Comparison of ENCODE assay signal across 8 cellular contexts in genomic region chr13:114234645-114235421, GRCh38. TPM values are rescaled to one million over a fixed set of nuclear protein-coding genes. Genes with fewer than 3 reads are reported as not detected.
DNase-seq lines count a peak whose midpoint lies in the region; ATAC-seq, FAIRE-seq and TF ChIP-seq lines count a peak whose summit lies in the region.

Gene CDC16, plus strand, starts transcription at chr13:114234897. Its CDS starts 188 bp downstream, at chr13:114235085.

- peak; percentile 81 for DNase-seq in GM18507 (ENCODE audit: extremely low spot score, insufficient read length, low read depth)
- DNase-seq in NCI-H1930 (lab: John Stamatoyannopoulos, UW) = peak; percentile 97 to 98
- DNase-seq in T-helper 9 cell = peak; percentile 59
- peak; percentile 72 for DNase-seq in astrocyte of the cerebellum (ENCODE audit: low read depth)
- peak; percentile 95 for DNase-seq in hepatocyte (ENCODE audit: low spot score)
- DNase-seq in retina = peak; percentile 85
- DNase-seq in cortex of kidney (lab: John Stamatoyannopoulos, UW) = no peak

- FAIRE-seq in GM18507 (lab: Jason Lieb, UNC) = peak; percentile 81

- peaks cover 10% of the 10 kb centered on the region for H4K20me1 ChIP-seq in hepatocyte (ENCODE audit: insufficient read depth, poor library complexity, severe bottlenecking)

- WGBS in hepatocyte (ENCODE audit: low lambda C conversion rate, missing lambda C conversion rate) = 5% methylated on average over 34 of the region's 76 CpGs

- peak within 1 kb of the TSS; percentile 90 for H3K4me2 ChIP-seq in hepatocyte

- no peaks in the 10 kb centered on the region for H3K9me3 ChIP-seq in hepatocyte (ENCODE audit: low read depth)

- H3K36me3 ChIP-seq in hepatocyte (replicated peaks; ENCODE audit: insufficient read depth, low read depth) = no peaks in the 10 kb centered on the region

- H3K4me1 ChIP-seq in hepatocyte (ENCODE audit: insufficient read depth) = peaks cover 4% of the 10 kb centered on the region

- H3K79me2 ChIP-seq in hepatocyte = peaks cover 41% of the 10 kb centered on the region

- peak within 1 kb of the TSS; percentile 95 for H3K4me3 ChIP-seq in astrocyte of the cerebellum (ENCODE audit: low read depth, low read length)
- peak within 1 kb of the TSS; percentile 71 for H3K4me3 ChIP-seq in hepatocyte

- in situ Hi-C loops in astrocyte of the cerebellum (cut with HindIII; ENCODE audit: low sequenced_read_pairs) = no loop called here

- peaks cover 3% of the 10 kb centered on the region for H3K27me3 ChIP-seq in hepatocyte

- no peak for TF ChIP-seq CTCF in astrocyte of the cerebellum (IDR thresholded peaks at IDR 0.05; ENCODE audit: low read depth, low read length, missing control alignments)
- peak; percentile 7 for TF ChIP-seq CTCF in hepatocyte (IDR thresholded peaks at IDR 0.05; ENCODE audit: poor library complexity)

- ATAC-seq in HG02970 (IDR thresholded peaks at IDR 0.05; ENCODE audit: low FRiP score, unreplicated experiment) = peak; percentile 85

- peak within 1 kb of the TSS; percentile 80 for H2AFZ ChIP-seq in hepatocyte

- no peaks in the 10 kb centered on the region for H3K9me2 ChIP-seq in hepatocyte (replicated peaks; ENCODE audit: insufficient read depth)

- peak within 1 kb of the TSS; percentile 89 for H3K27ac ChIP-seq in hepatocyte

RNA-seq across cellular contexts. Expression of gene CDC16, which starts in this region (rescaled TPM):
- total RNA-seq in hepatocyte = 58.5 and 63.0 TPM in 2 replicates
- 48.4 and 57.8 TPM in 2 replicates for polyA plus RNA-seq in hepatocyte
